11 cellular contexts compared by ENCODE assay signal in genomic region chr1:151510020-151510405, GRCh38. TPM values are rescaled to one million over a fixed set of nuclear protein-coding genes. Genes with fewer than 3 reads are reported as not detected.
DNase-seq lines count a peak whose midpoint lies in the region; ATAC-seq and TF ChIP-seq lines count a peak whose summit lies in the region.
"Had no signal": no experiment of that assay in that cellular context is flagged by ENCODE, and none has a peak within 500 bp of the region (broad histone marks: within the 10 kb centered on the region; RNA-seq: fewer than 3 reads in every experiment).

No MANE protein-coding gene starts in this region.

- H3K27ac ChIP-seq in substantia nigra (ENCODE audit: low read depth, low read length, poor library complexity, severe bottlenecking): peak overlapping the region; percentile 89

- H3K27me3 Mint-ChIP-seq in activated T-cell treated with anti-CD3 and anti-CD28 coated beads, Interleukin-2, amount 50 U/mL, for 72 hours (ENCODE audit: low read depth): no peaks in the 10 kb centered on the region
- no peaks in the 10 kb centered on the region for H3K27me3 Mint-ChIP-seq in activated B cell treated with CpG ODN at 0.5 μM for 24 hours

- no peaks in the 10 kb centered on the region for H3K9me3 Mint-ChIP-seq in activated T-cell treated with anti-CD3 and anti-CD28 coated beads, Interleukin-2, amount 50 U/mL, for 72 hours
- no peaks in the 10 kb centered on the region for H3K9me3 Mint-ChIP-seq in activated B cell treated with CpG ODN at 0.5 μM for 24 hours

- H3K36me3 Mint-ChIP-seq in activated T-cell treated with anti-CD3 and anti-CD28 coated beads, Interleukin-2, amount 50 U/mL, for 72 hours (ENCODE audit: insufficient read depth in 2 of 2): no peaks in the 10 kb centered on the region
- no peaks in the 10 kb centered on the region for H3K36me3 Mint-ChIP-seq in activated B cell treated with CpG ODN at 0.5 μM for 24 hours (ENCODE audit: low read depth)

- DNase-seq in activated T-cell treated with anti-CD3 and anti-CD28 coated beads, Interleukin-2, amount 50 U/mL, for 72 hours: no peak
- DNase-seq in activated T-cell treated with anti-CD3 and anti-CD28 coated beads, Interleukin-2, amount 50 U/mL, for 1 hour: no peak
- DNase-seq in activated B cell treated with CpG ODN at 0.5 μM for 24 hours (no peak), left colon (peak; percentile 62 to 84), substantia nigra (lab: John Stamatoyannopoulos, UW) (no peak), NCI-H2227 treated with DMSO at 0.1 percent for 48 hours (lab: John Stamatoyannopoulos, UW) (no peak), GM13977 (ENCODE audit: low spot score) (no peak), NCI-H1105 (lab: John Stamatoyannopoulos, UW) (no peak)
- DNase-seq: BE2C, erythroblast, NCI-H2081 had no signal

- POLR2A ChIA-PET in activated B cell treated with CpG ODN at 0.5 μM for 24 hours (lab: Charles Lee): no interaction called here

- no peak for TF ChIP-seq CTCF in activated B cell treated with CpG ODN at 0.5 μM for 24 hours (IDR thresholded peaks at IDR 0.05)
- no peak for TF ChIP-seq CTCF in GM13977 (IDR thresholded peaks at IDR 0.05; ENCODE audit: extremely low read depth, insufficient read depth, missing control alignments)

- no peak for ATAC-seq in activated T-cell treated with anti-CD3 and anti-CD28 coated beads, Interleukin-2, amount 50 U/mL, for 72 hours (replicated peaks in 1 of 2)
- ATAC-seq in activated B cell treated with CpG ODN at 0.5 μM for 24 hours (ENCODE audit: low read depth): no peak
- peak; percentile 46 for ATAC-seq in left colon

- H3K4me3 Mint-ChIP-seq in activated T-cell treated with anti-CD3 and anti-CD28 coated beads, Interleukin-2, amount 50 U/mL, for 72 hours: peak overlapping the region; percentile 81 to 87
- peak overlapping the region; percentile 87 for H3K4me3 Mint-ChIP-seq in activated B cell treated with CpG ODN at 0.5 μM for 24 hours

- no peak overlapping the region for H3K27ac Mint-ChIP-seq in activated T-cell treated with anti-CD3 and anti-CD28 coated beads, Interleukin-2, amount 50 U/mL, for 72 hours
- no peak overlapping the region for H3K27ac Mint-ChIP-seq in activated B cell treated with CpG ODN at 0.5 μM for 24 hours

- H3K4me1 Mint-ChIP-seq in activated T-cell treated with anti-CD3 and anti-CD28 coated beads, Interleukin-2, amount 50 U/mL, for 72 hours (ENCODE audit: low read depth): peaks cover 32% of the 10 kb centered on the region
- peaks cover 19% of the 10 kb centered on the region for H3K4me1 Mint-ChIP-seq in activated B cell treated with CpG ODN at 0.5 μM for 24 hours

- in situ Hi-C loops in GM13977 (cut with MboI; ENCODE audit: low pct_unique_long_range_greater_than_20kb, low sequenced_read_pairs, unreplicated experiment): no loop called here

- CTCF ChIA-PET in activated B cell treated with CpG ODN at 0.5 μM for 24 hours (lab: Charles Lee): no interaction called here

- intact Hi-C loops in activated B cell treated with CpG ODN at 0.5 μM for 24 hours (cut with micrococcal nuclease): loop anchor here (2.0 kb wide), 1 partner anchor 51 kb away; the partner anchor contains the start of gene POGZ
- intact Hi-C loops in left colon (cut with DNase I, micrococcal nuclease): no loop called here

RNA-seq across cellular contexts. Expression of gene CGN, which starts 1.2 kb away (rescaled TPM):
- total RNA-seq in activated T-cell treated with anti-CD3 and anti-CD28 coated beads, Interleukin-2, amount 50 U/mL, for 72 hours: 1 to 10 TPM in 1 of 2 donors, under 1 TPM in 1; 0.69 to 1.9 TPM
- 0.22 and 0.37 TPM in 2 replicates for total RNA-seq in activated B cell treated with CpG ODN at 0.5 μM for 24 hours
- 100 to 1,000 TPM; 182 to 188 TPM for total RNA-seq in left colon

RNA-seq across cellular contexts. Expression of gene TUFT1, which starts 30.1 kb away (rescaled TPM):
- 1 to 10 TPM; 4.3 to 4.8 TPM for total RNA-seq in activated T-cell treated with anti-CD3 and anti-CD28 coated beads, Interleukin-2, amount 50 U/mL, for 72 hours
- 2.3 and 2.4 TPM in 2 replicates for total RNA-seq in activated B cell treated with CpG ODN at 0.5 μM for 24 hours
- total RNA-seq in left colon: 10 to 100 TPM; 19.7 to 30.2 TPM

RNA-seq across cellular contexts. Expression of gene POGZ, which starts 50.7 kb away (rescaled TPM):
- 100 to 1,000 TPM; 116 to 140 TPM for total RNA-seq in activated T-cell treated with anti-CD3 and anti-CD28 coated beads, Interleukin-2, amount 50 U/mL, for 72 hours
- total RNA-seq in activated B cell treated with CpG ODN at 0.5 μM for 24 hours (121 and 135 TPM in 2 replicates), left colon (10 to 100 TPM; 55.4 to 70.9 TPM)

Comparison
In these comparisons a context has a peak if more than half of its experiments do, and no peak if none do; other contexts are left out.
1. DNase-seq: peak in left colon (2 of 2); none in activated T-cell treated with anti-CD3 and anti-CD28 coated beads, Interleukin-2, amount 50 U/mL, for 72 hours (0 of 2), activated T-cell treated with anti-CD3 and anti-CD28 coated beads, Interleukin-2, amount 50 U/mL, for 1 hour (single experiment), activated B cell treated with CpG ODN at 0.5 μM for 24 hours (single experiment), substantia nigra (0 of 49), NCI-H2227 treated with DMSO at 0.1 percent for 48 hours (single experiment), GM13977 (single experiment) and NCI-H1105 (single experiment).
2. RNA of gene CGN, which starts 1.2 kb away (total RNA-seq): 182 to 188 TPM in left colon; 0.69 to 1.9 TPM in activated T-cell treated with anti-CD3 and anti-CD28 coated beads, Interleukin-2, amount 50 U/mL, for 72 hours and 0.22 to 0.37 TPM in activated B cell treated with CpG ODN at 0.5 μM for 24 hours; every median in the first group is over 10 times any median in the second.